In genomic region chr22:44620129-44620840, GRCh38 we compare ENCODE assay signal across 8 cellular contexts.
DNase-seq lines count a peak whose midpoint lies in the region; ATAC-seq and TF ChIP-seq lines count a peak whose summit lies in the region.

No MANE protein-coding gene starts in this region.

- no peaks in the 10 kb centered on the region for H3K27me3 ChIP-seq in cardiac muscle cell

- no peaks in the 10 kb centered on the region for H3K36me3 Mint-ChIP-seq in activated T-helper 2 cell treated with anti-CD3 and anti-CD28 coated beads, Interferon-gamma antibody, Interleukin-2, Interleukin-4, amounts not matched to agents 10 μg/mL and 5 μg/mL and 100 μg/mL, durations not matched to agents 14 hours and 24 hours and 36 hours (ENCODE audit: low read depth)

- intact Hi-C loops in OCI-LY7 (cut with micrococcal nuclease; ENCODE audit: unreplicated experiment) = loop anchor here (5.0 to 10.0 kb wide), 2 partner anchors 293 to 735 kb away; no protein-coding TSS in a partner anchor
- intact Hi-C loops in activated T-helper 2 cell treated with anti-CD3 and anti-CD28 coated beads, Interferon-gamma antibody, Interleukin-2, Interleukin-4, amounts not matched to agents 10 μg/mL and 5 μg/mL and 100 μg/mL, durations not matched to agents 14 hours and 24 hours and 36 hours (cut with micrococcal nuclease) = loop anchor here (10.0 kb wide), 1 partner anchor 535 kb away; no protein-coding TSS in a partner anchor

- no peaks in the 10 kb centered on the region for H3K79me2 ChIP-seq in OCI-LY7 (ENCODE audit: insufficient read depth, low read depth, low read length)

- H3K36me3 ChIP-seq in OCI-LY7 (ENCODE audit: insufficient read depth, low read length) (no peaks in the 10 kb centered on the region), cardiac muscle cell (no peaks in the 10 kb centered on the region)

- H3K9me3 ChIP-seq in OCI-LY7 (ENCODE audit: low read length) = no peaks in the 10 kb centered on the region
- no peaks in the 10 kb centered on the region for H3K9me3 ChIP-seq in cardiac muscle cell (ENCODE audit: low read depth)

- ATAC-seq in HG03457 (IDR thresholded peaks at IDR 0.05; ENCODE audit: unreplicated experiment) (no peak), HG02840 (IDR thresholded peaks at IDR 0.05; ENCODE audit: low FRiP score, unreplicated experiment) (no peak), GM19035 (IDR thresholded peaks at IDR 0.05; ENCODE audit: unreplicated experiment) (no peak)

- CTCF ChIA-PET in OCI-LY7 (lab: Charles Lee; ENCODE audit: unreplicated experiment) = no interaction called here

- BruUV-seq in OCI-LY7 (replicated peaks; lab: Mats Ljungman, UMichigan) = no TSS peak

- H3K9me2 ChIP-seq in OCI-LY7 (ENCODE audit: insufficient read depth, low read length) = no peaks in the 10 kb centered on the region

- TF ChIP-seq CTCF in GM12864 (IDR thresholded peaks at IDR 0.05; ENCODE audit: low read depth, low read length, missing control alignments) (no peak), OCI-LY7 (conservative IDR thresholded peaks at IDR 0.05; ENCODE audit: low read length) (no peak), cardiac muscle cell (IDR thresholded peaks at IDR 0.05; ENCODE audit: low read depth, low read length) (no peak)

- peak; percentile 5 for DNase-seq in GM12864 (ENCODE audit: low read depth)
- DNase-seq in OCI-LY7 (ENCODE audit: low spot score) = peak; percentile 47
- DNase-seq in activated T-helper 2 cell treated with anti-CD3 and anti-CD28 coated beads, Interferon-gamma antibody, Interleukin-2, Interleukin-4, amounts not matched to agents 10 μg/mL and 5 μg/mL and 100 μg/mL, durations not matched to agents 14 hours and 24 hours and 36 hours (ENCODE audit: low spot score) = peak; percentile 84
- peak; percentile 37 to 82 for DNase-seq in cardiac muscle cell (ENCODE audit: low read depth in 1 of 2, low spot score in 1 of 2)
- peak; percentile 16 for DNase-seq in skeletal muscle cell (ENCODE audit: low read depth)

- H3K27ac ChIP-seq in OCI-LY7 (ENCODE audit: low read depth, low read length, poor library complexity, severe bottlenecking) = no peak overlapping the region
- no peak overlapping the region for H3K27ac ChIP-seq in cardiac muscle cell

- H3K4me1 Mint-ChIP-seq in activated T-helper 2 cell treated with anti-CD3 and anti-CD28 coated beads, Interferon-gamma antibody, Interleukin-2, Interleukin-4, amounts not matched to agents 10 μg/mL and 5 μg/mL and 100 μg/mL, durations not matched to agents 14 hours and 24 hours and 36 hours (ENCODE audit: low read depth) = peaks cover 2% of the 10 kb centered on the region

- no peaks in the 10 kb centered on the region for H3K9me3 Mint-ChIP-seq in activated T-helper 2 cell treated with anti-CD3 and anti-CD28 coated beads, Interferon-gamma antibody, Interleukin-2, Interleukin-4, amounts not matched to agents 10 μg/mL and 5 μg/mL and 100 μg/mL, durations not matched to agents 14 hours and 24 hours and 36 hours

- no peak overlapping the region for H3K4me2 ChIP-seq in OCI-LY7 (ENCODE audit: low read length)

- H3K4me3 ChIP-seq in GM12864 (ENCODE audit: low read depth, low read length) (no peak overlapping the region), OCI-LY7 (ENCODE audit: low read depth, low read length, poor library complexity, severe bottlenecking) (no peak overlapping the region), cardiac muscle cell (no peak overlapping the region), skeletal muscle cell (ENCODE audit: low read depth, low read length) (no peak overlapping the region)

- H2AFZ ChIP-seq in OCI-LY7 (ENCODE audit: low read length) = no peak overlapping the region

- H3K4me3 Mint-ChIP-seq in activated T-helper 2 cell treated with anti-CD3 and anti-CD28 coated beads, Interferon-gamma antibody, Interleukin-2, Interleukin-4, amounts not matched to agents 10 μg/mL and 5 μg/mL and 100 μg/mL, durations not matched to agents 14 hours and 24 hours and 36 hours (ENCODE audit: low read depth) = no peak overlapping the region

- no peaks in the 10 kb centered on the region for H3K4me1 ChIP-seq in OCI-LY7 (ENCODE audit: insufficient read depth, low read length, poor library complexity, severe bottlenecking)
- H3K4me1 ChIP-seq in cardiac muscle cell (ENCODE audit: low read depth) = no peaks in the 10 kb centered on the region

- POLR2A ChIA-PET in OCI-LY7 (lab: Charles Lee) = no interaction called here

- H3K27ac Mint-ChIP-seq in activated T-helper 2 cell treated with anti-CD3 and anti-CD28 coated beads, Interferon-gamma antibody, Interleukin-2, Interleukin-4, amounts not matched to agents 10 μg/mL and 5 μg/mL and 100 μg/mL, durations not matched to agents 14 hours and 24 hours and 36 hours = no peak overlapping the region

- no peaks in the 10 kb centered on the region for H3K27me3 Mint-ChIP-seq in activated T-helper 2 cell treated with anti-CD3 and anti-CD28 coated beads, Interferon-gamma antibody, Interleukin-2, Interleukin-4, amounts not matched to agents 10 μg/mL and 5 μg/mL and 100 μg/mL, durations not matched to agents 14 hours and 24 hours and 36 hours (ENCODE audit: low read depth)

- no peaks in the 10 kb centered on the region for H4K20me1 ChIP-seq in OCI-LY7 (ENCODE audit: insufficient read depth, low read length)

Comparison
In these comparisons a context has a peak if more than half of its experiments do, and no peak if none do; other contexts are left out.
1. DNase-seq: peak in every context shown above with its lines; median percentile 84 in activated T-helper 2 cell treated with anti-CD3 and anti-CD28 coated beads, Interferon-gamma antibody, Interleukin-2, Interleukin-4, amounts not matched to agents 10 μg/mL and 5 μg/mL and 100 μg/mL, durations not matched to agents 14 hours and 24 hours and 36 hours; 60 in cardiac muscle cell; 47 in OCI-LY7; 16 in skeletal muscle cell; 5 in GM12864.